ENCODE assay signal across 23 cellular contexts in the genomic region with DNA sequence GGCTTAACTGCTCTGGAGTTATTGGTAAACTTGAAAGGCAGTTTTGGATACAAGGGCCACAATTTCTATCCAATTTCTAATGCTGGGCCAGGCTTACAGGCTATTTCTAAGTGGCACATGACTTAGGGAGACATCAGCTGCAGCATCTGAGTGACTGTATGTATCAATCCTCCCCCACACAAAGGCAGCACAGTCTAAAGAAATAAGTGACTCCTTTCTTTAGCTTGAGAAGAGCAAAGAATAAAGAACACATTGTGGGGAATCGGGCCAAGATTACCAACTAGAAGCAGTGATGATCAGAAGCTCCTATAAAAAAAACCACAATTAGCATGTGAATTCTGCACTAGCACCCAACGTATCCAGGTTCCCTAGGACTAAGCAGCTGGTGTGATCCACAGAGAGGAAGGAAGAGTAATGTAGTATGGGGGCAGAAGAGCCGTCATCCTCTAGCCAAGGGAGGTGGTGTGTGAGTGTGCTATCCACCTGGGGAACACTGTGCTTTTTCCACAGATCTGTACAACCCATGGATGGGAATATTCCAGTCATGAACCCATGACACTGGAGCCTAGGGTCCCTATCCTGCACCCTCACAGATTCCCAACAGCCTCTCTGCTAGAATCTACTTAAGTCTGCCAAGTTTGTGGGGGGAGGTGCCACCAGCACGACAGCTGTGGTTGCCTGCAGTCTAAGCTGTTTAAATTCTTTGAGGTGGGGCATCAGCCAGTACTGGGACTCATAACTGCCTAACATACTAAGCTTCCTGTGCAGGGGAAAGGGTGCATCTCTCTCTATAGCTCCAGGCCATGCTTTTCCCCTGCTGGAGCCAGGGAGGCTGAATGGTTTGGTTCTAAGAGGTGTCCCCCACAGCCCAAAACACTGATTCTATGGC.
"Had no signal": no experiment of that assay in that cellular context is flagged by ENCODE, and none has a peak within 500 bp of the region (broad histone marks: within the 10 kb centered on the region; RNA-seq: fewer than 3 reads in every experiment).

No MANE protein-coding gene starts in this region.

- H3K27ac ChIP-seq: epithelial cell of prostate, esophagus muscularis mucosa, hepatocyte, right atrium auricular region, sigmoid colon, stomach, suprapubic skin, tibial artery, upper lobe of left lung, uterus had no signal

- H3K27me3 ChIP-seq: dorsolateral prefrontal cortex, esophagus muscularis mucosa, hepatocyte, right atrium auricular region, sigmoid colon, stomach, suprapubic skin, tibial artery, upper lobe of left lung, uterus had no signal

- H3K4me1 ChIP-seq: esophagus muscularis mucosa, right atrium auricular region, sigmoid colon, stomach, suprapubic skin, tibial artery, upper lobe of left lung, uterus had no signal

- H3K9me3 ChIP-seq: esophagus muscularis mucosa, right atrium auricular region, sigmoid colon, stomach, suprapubic skin, tibial artery, upper lobe of left lung, uterus had no signal

- DNase-seq: cortex of kidney; dorsolateral prefrontal cortex; effector memory CD4-positive, alpha-beta T cell; left colon; left ventricle myocardium superior; mesendoderm; naive thymus-derived CD4-positive, alpha-beta T cell; nephron progenitor cell; posterior cingulate gyrus; sigmoid colon; small intestine; stimulated activated CD4-positive, alpha-beta T cell treated with anti-CD3 and anti-CD28 coated beads, Interleukin-12 subunit alpha, Interleukin-12 subunit beta, amount 100 ng/mL, for 4 hours; stimulated activated naive CD4-positive, alpha-beta T cell; stomach; tibial artery; upper lobe of left lung; uterus had no signal

- H3K36me3 ChIP-seq: esophagus muscularis mucosa, right atrium auricular region, sigmoid colon, stomach, suprapubic skin, tibial artery, upper lobe of left lung, uterus had no signal

- H3K4me3 ChIP-seq: dorsolateral prefrontal cortex, esophagus muscularis mucosa, hepatocyte, lung, right atrium auricular region, sigmoid colon, stomach, suprapubic skin, tibial artery, upper lobe of left lung, uterus had no signal
